8 cellular contexts compared by ENCODE assay signal in the genomic region with DNA sequence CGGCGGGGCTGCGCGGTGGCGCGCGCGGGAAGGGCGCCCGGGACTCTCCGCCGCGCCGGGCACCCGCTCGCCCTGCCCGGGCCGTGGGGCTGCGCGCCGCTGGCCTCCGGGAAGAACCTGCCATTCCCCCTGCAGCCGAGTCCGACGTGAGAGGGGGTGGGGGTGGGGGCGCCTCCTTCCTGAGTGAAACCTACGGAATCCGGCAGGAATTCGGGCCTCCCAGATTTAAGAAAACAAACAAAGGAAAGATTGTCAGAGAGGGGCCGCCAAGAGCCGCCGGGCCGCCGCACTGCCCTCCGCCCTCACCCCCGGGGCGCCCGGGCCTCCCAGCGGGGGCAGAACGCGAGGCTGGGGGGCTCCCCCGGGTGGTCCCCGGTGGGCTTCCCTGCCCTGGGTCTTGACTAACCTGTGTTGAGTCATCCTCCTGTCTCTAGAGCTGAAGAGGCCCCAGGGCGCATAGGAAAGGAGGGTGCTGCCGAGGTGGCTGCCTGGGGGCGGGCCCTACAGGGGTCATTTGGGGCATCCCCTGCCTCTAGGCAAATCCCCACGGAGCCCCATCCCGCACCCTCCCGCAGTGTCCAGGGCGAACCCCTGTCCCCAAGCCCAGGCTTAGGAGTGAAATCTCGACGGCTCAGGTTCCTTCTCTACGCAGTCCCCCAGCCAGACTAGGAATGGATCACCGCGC. TPM values are rescaled to one million over a fixed set of nuclear protein-coding genes. Genes with fewer than 3 reads are reported as not detected.
DNase-seq lines count a peak whose midpoint lies in the region; ATAC-seq and TF ChIP-seq lines count a peak whose summit lies in the region.

No MANE protein-coding gene starts in this region.

- H3K27me3 ChIP-seq in SJCRH30 (no peaks in the 10 kb centered on the region; the same call in 1 of the 2 replicates), gastroesophageal sphincter (no peaks in the 10 kb centered on the region), ovary (no peaks in the 10 kb centered on the region)

- no peak for TF ChIP-seq POLR2A in gastroesophageal sphincter (IDR thresholded peaks at IDR 0.05)
- no peak for TF ChIP-seq POLR2A in ovary (IDR thresholded peaks at IDR 0.05)
- no peak for TF ChIP-seq POLR2A in GM18505 (IDR thresholded peaks at IDR 0.05; ENCODE audit: borderline replicate concordance, extremely low read depth, insufficient read depth, insufficient read length)

- peak; percentile 14 for DNase-seq in activated T-cell treated with anti-CD3 and anti-CD28 coated beads for 48 hours (ENCODE audit: low read depth)
- no peak for DNase-seq in activated T-cell treated with anti-CD3 and anti-CD28 coated beads for 4 hours
- peak; percentile 72 to 80 for DNase-seq in SJCRH30
- peak; percentile 48 to 72 (median 61) for DNase-seq in ovary
- DNase-seq in stimulated activated naive CD4-positive, alpha-beta T cell treated with Interleukin-2 at 50 U/mL for 16 hours (lab: John Stamatoyannopoulos, UW): no peak

- H3K4me3 ChIP-seq in SJCRH30: peak overlapping the region; percentile 56
- peak overlapping the region; percentile 22 to 49 for H3K4me3 ChIP-seq in gastroesophageal sphincter
- peak overlapping the region; percentile 42 for H3K4me3 ChIP-seq in ovary

- H3K9me3 ChIP-seq in SJCRH30 (replicated peaks): no peaks in the 10 kb centered on the region
- no peaks in the 10 kb centered on the region for H3K9me3 ChIP-seq in gastroesophageal sphincter
- no peaks in the 10 kb centered on the region for H3K9me3 ChIP-seq in ovary

- ATAC-seq in gastroesophageal sphincter (no peak), GM18505 (IDR thresholded peaks at IDR 0.05; ENCODE audit: unreplicated experiment) (no peak), HG03175 (IDR thresholded peaks at IDR 0.05; ENCODE audit: unreplicated experiment) (no peak)

- peaks cover 11% of the 10 kb centered on the region for H3K4me1 ChIP-seq in SJCRH30
- peaks cover 0 to 46% (median 26%) of the 10 kb centered on the region in 3 donors for H3K4me1 ChIP-seq in gastroesophageal sphincter
- peaks cover 7% of the 10 kb centered on the region for H3K4me1 ChIP-seq in ovary (ENCODE audit: insufficient read depth)

- TF ChIP-seq CTCF in gastroesophageal sphincter (IDR thresholded peaks at IDR 0.05): no peak
- TF ChIP-seq CTCF in ovary (IDR thresholded peaks at IDR 0.05): no peak

- H3K36me3 ChIP-seq in SJCRH30 (no peaks in the 10 kb centered on the region), gastroesophageal sphincter (no peaks in the 10 kb centered on the region), ovary (no peaks in the 10 kb centered on the region)

- WGBS in gastroesophageal sphincter (ENCODE audit: low coverage in 1 of 2), 2 donors: 13% methylated on average over 14 of the region's 55 CpGs; no CpG with 5 or more reads in 1 of the 2 donors
- WGBS in ovary, 3 donors: 1% methylated on average over 55 of the region's 55 CpGs

- H3K27ac ChIP-seq in SJCRH30 (peak overlapping the region; percentile 83), gastroesophageal sphincter (peak overlapping the region; percentile 10 to 84 (median 77)), ovary (peak overlapping the region; percentile 63 to 90)

- TF ChIP-seq EP300 in gastroesophageal sphincter (IDR thresholded peaks at IDR 0.05) (no peak), ovary (IDR thresholded peaks at IDR 0.05) (no peak)

- intact Hi-C loops in ovary (cut with DNase I): no loop called here

RNA-seq across cellular contexts. Expression of a gene that starts 42.2 kb away (rescaled TPM):
- total RNA-seq in SJCRH30 (2014; rRNA removed; shearing (Covaris generic)): 9.2 and 10.3 TPM in 2 replicates
- 10 to 100 TPM in 2 of 4 donors, 1 to 10 TPM in 2; 8.2 to 25.8 (median 11.7) TPM for total RNA-seq in gastroesophageal sphincter
- total RNA-seq in ovary: 10 to 100 TPM in 5 of 7 donors, 1 to 10 TPM in 2; 4.8 to 37.4 (median 22.3) TPM
- 10 to 100 TPM in 1 of 2 donors, 1 to 10 TPM in 1; 2.3 to 13.3 TPM for polyA plus RNA-seq in ovary

Comparison
In these comparisons a context has a peak if more than half of its experiments do, and no peak if none do; other contexts are left out.
1. DNase-seq: peak in activated T-cell treated with anti-CD3 and anti-CD28 coated beads for 48 hours (single experiment), SJCRH30 (2 of 2) and ovary (5 of 5); none in activated T-cell treated with anti-CD3 and anti-CD28 coated beads for 4 hours (single experiment) and stimulated activated naive CD4-positive, alpha-beta T cell treated with Interleukin-2 at 50 U/mL for 16 hours (single experiment).
2. Peak in every context shown above with its lines, with median percentiles within 50 percentile points of each other: H3K27ac ChIP-seq and H3K4me3 ChIP-seq.